Comparison of ENCODE assay signal across 14 cellular contexts in the genomic region with DNA sequence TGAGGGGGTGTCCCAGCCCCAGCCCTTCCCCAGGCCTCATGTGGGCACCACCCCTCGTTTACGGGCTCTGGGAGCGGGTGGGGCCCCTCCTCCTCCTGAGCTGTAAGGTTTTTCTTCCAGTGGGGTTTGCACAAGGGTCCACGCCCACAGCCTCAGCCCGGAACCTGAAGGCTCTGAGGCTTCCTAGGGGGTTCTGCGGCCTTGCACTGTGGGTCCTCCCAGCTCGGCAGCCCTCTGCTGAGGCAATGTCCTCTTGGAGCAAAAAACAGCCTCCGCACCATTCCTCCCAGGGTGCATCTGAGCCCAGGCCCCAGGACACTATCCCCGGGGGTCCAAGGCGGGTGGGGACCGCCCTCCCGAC. TPM values are rescaled to one million over a fixed set of nuclear protein-coding genes. Genes with fewer than 3 reads are reported as not detected.
"Had no signal": no experiment of that assay in that cellular context is flagged by ENCODE, and none has a peak within 500 bp of the region (broad histone marks: within the 10 kb centered on the region; RNA-seq: fewer than 3 reads in every experiment).

No MANE protein-coding gene starts in this region.

- H3K9me3 ChIP-seq: esophagus muscularis mucosa, tibial artery had no signal

- H3K36me3 Mint-ChIP-seq: activated naive CD4-positive, alpha-beta T cell treated with anti-CD3 and anti-CD28 coated beads, Interleukin-2, amount 50 U/mL, for 72 hours; memory B cell; stimulated activated memory B cell treated with anti-CD40 and anti-IgM and Interleukin-4, amounts not matched to agents 10 μg/mL and 1 μg/mL and 100 μg/mL, for 72 hours had no signal

- H3K9me3 Mint-ChIP-seq: activated naive CD4-positive, alpha-beta T cell treated with anti-CD3 and anti-CD28 coated beads, Interleukin-2, amount 50 U/mL, for 72 hours; activated T-helper 2 cell treated with anti-CD3 and anti-CD28 coated beads, Interferon-gamma antibody, Interleukin-2, Interleukin-4, amounts not matched to agents 10 μg/mL and 5 μg/mL and 100 μg/mL, durations not matched to agents 14 hours and 24 hours and 36 hours; memory B cell; nephron; stimulated activated memory B cell treated with anti-CD40 and anti-IgM and Interleukin-4, amounts not matched to agents 10 μg/mL and 1 μg/mL and 100 μg/mL, for 72 hours; T-helper 1 cell treated with Interleukin-12 subunit alpha and Interleukin-12 subunit beta and Interleukin-4 antibody, amounts not matched to agents 30 μg/mL and 1 μg/mL, for 36 hours had no signal

- H3K27me3 ChIP-seq: dorsolateral prefrontal cortex, esophagus muscularis mucosa, tibial artery had no signal

- H3K4me1 ChIP-seq: esophagus muscularis mucosa, tibial artery had no signal

- DNase-seq: activated CD4-positive, alpha-beta T cell treated with anti-CD3 and anti-CD28 coated beads, Interleukin-2, amount 50 U/mL, for 1 hour; hypothalamus; occipital lobe; small intestine had no signal

- H3K27ac ChIP-seq: dorsolateral prefrontal cortex, esophagus muscularis mucosa, tibial artery had no signal

- H3K27ac Mint-ChIP-seq: activated naive CD4-positive, alpha-beta T cell treated with anti-CD3 and anti-CD28 coated beads, Interleukin-2, amount 50 U/mL, for 72 hours; activated T-helper 2 cell treated with anti-CD3 and anti-CD28 coated beads, Interferon-gamma antibody, Interleukin-2, Interleukin-4, amounts not matched to agents 10 μg/mL and 5 μg/mL and 100 μg/mL, durations not matched to agents 14 hours and 24 hours and 36 hours; memory B cell; nephron; stimulated activated memory B cell treated with anti-CD40 and anti-IgM and Interleukin-4, amounts not matched to agents 10 μg/mL and 1 μg/mL and 100 μg/mL, for 72 hours; T-helper 1 cell treated with Interleukin-12 subunit alpha and Interleukin-12 subunit beta and Interleukin-4 antibody, amounts not matched to agents 30 μg/mL and 1 μg/mL, for 36 hours had no signal

- H3K4me3 ChIP-seq: dorsolateral prefrontal cortex, esophagus muscularis mucosa, tibial artery had no signal

- ATAC-seq: activated naive CD4-positive, alpha-beta T cell treated with anti-CD3 and anti-CD28 coated beads, Interleukin-2, amount 50 U/mL, for 72 hours; SK-N-SH treated with all-trans-retinoic acid at 6 μM for 48 hours; stimulated activated memory B cell treated with anti-CD40 and anti-IgM and Interleukin-4, amounts not matched to agents 10 μg/mL and 1 μg/mL and 100 μg/mL, for 72 hours had no signal

- H3K4me1 Mint-ChIP-seq: memory B cell; nephron; stimulated activated memory B cell treated with anti-CD40 and anti-IgM and Interleukin-4, amounts not matched to agents 10 μg/mL and 1 μg/mL and 100 μg/mL, for 72 hours had no signal

- H3K36me3 ChIP-seq: esophagus muscularis mucosa, tibial artery had no signal

- H3K27me3 Mint-ChIP-seq: memory B cell; stimulated activated memory B cell treated with anti-CD40 and anti-IgM and Interleukin-4, amounts not matched to agents 10 μg/mL and 1 μg/mL and 100 μg/mL, for 72 hours had no signal

- H3K4me3 Mint-ChIP-seq: memory B cell; nephron; stimulated activated memory B cell treated with anti-CD40 and anti-IgM and Interleukin-4, amounts not matched to agents 10 μg/mL and 1 μg/mL and 100 μg/mL, for 72 hours; T-helper 1 cell treated with Interleukin-12 subunit alpha and Interleukin-12 subunit beta and Interleukin-4 antibody, amounts not matched to agents 30 μg/mL and 1 μg/mL, for 36 hours had no signal

RNA-seq across cellular contexts. Expression of gene H19, which starts 14.1 kb away (rescaled TPM):
- total RNA-seq: activated T-helper 2 cell treated with anti-CD3 and anti-CD28 coated beads, Interferon-gamma antibody, Interleukin-2, Interleukin-4, amounts not matched to agents 10 μg/mL and 5 μg/mL and 100 μg/mL, durations not matched to agents 14 hours and 24 hours and 36 hours had no signal
